8 cellular contexts compared by ENCODE assay signal in genomic region chr2:218648473-218649100, GRCh38. TPM values are rescaled to one million over a fixed set of nuclear protein-coding genes. Genes with fewer than 3 reads are reported as not detected.
DNase-seq lines count a peak whose midpoint lies in the region; ATAC-seq, FAIRE-seq and TF ChIP-seq lines count a peak whose summit lies in the region.

No MANE protein-coding gene starts in this region.

- H3K4me1 ChIP-seq in colonic mucosa, result no peaks in the 10 kb centered on the region
- H3K4me1 ChIP-seq in right lobe of liver, result peaks cover 0 to 19% (median 0%) of the 10 kb centered on the region in 4 donors

- no peak overlapping the region for H3K9ac ChIP-seq in colonic mucosa (ENCODE audit: low read depth in 2 of 2, low read length in 2 of 2)

- 27% methylated on average over 5 of the region's 14 CpGs for WGBS in right lobe of liver (ENCODE audit: insufficient coverage, low coverage, low lambda C conversion rate, missing lambda C conversion rate)

- peaks cover 99% of the 10 kb centered on the region for H3K36me3 Mint-ChIP-seq in stimulated activated effector memory CD8-positive, alpha-beta T cell treated with anti-CD3 and anti-CD28 coated beads, Interleukin-12 subunit alpha, Interleukin-12 subunit beta, amount 100 ng/mL, for 72 hours

- H3K4me1 Mint-ChIP-seq in stimulated activated effector memory CD8-positive, alpha-beta T cell treated with anti-CD3 and anti-CD28 coated beads, Interleukin-12 subunit alpha, Interleukin-12 subunit beta, amount 100 ng/mL, for 72 hours, result peaks cover 11% of the 10 kb centered on the region

- no peaks in the 10 kb centered on the region for H3K9me3 ChIP-seq in colonic mucosa
- no peaks in the 10 kb centered on the region for H3K9me3 ChIP-seq in right lobe of liver

- TF ChIP-seq CTCF in WI38 (IDR thresholded peaks at IDR 0.05; ENCODE audit: low read depth, low read length) (peak; percentile 84), colonic mucosa (IDR thresholded peaks at IDR 0.05) (peak; percentile 85), right lobe of liver (IDR thresholded peaks at IDR 0.05) (peak; percentile 75 to 89 (median 83))

- ATAC-seq in right lobe of liver (peak; percentile 82 to 85 (median 83)), HG03342 (IDR thresholded peaks at IDR 0.05; ENCODE audit: unreplicated experiment) (no peak)
- peak; percentile 74 for ATAC-seq in stimulated activated effector memory CD8-positive, alpha-beta T cell treated with anti-CD3 and anti-CD28 coated beads, Interleukin-12 subunit alpha, Interleukin-12 subunit beta, amount 100 ng/mL, for 72 hours

- H3K27ac Mint-ChIP-seq in stimulated activated effector memory CD8-positive, alpha-beta T cell treated with anti-CD3 and anti-CD28 coated beads, Interleukin-12 subunit alpha, Interleukin-12 subunit beta, amount 100 ng/mL, for 72 hours, result peak overlapping the region; percentile 38

- H3K27me3 ChIP-seq in colonic mucosa, result no peaks in the 10 kb centered on the region
- H3K27me3 ChIP-seq in right lobe of liver, result no peaks in the 10 kb centered on the region

- peak; percentile 98 for FAIRE-seq in GM12891 (lab: Jason Lieb, UNC)

- DNase-seq in AG08395 (ENCODE audit: low spot score) (peak; percentile 79), GM12891 (ENCODE audit: insufficient read length, low spot score) (peak; percentile 45), NCI-H1417 treated with DMSO at 0.1 percent for 48 hours (lab: John Stamatoyannopoulos, UW) (peak; percentile 9), colonic mucosa (peak; percentile 53), right lobe of liver (peak; percentile 48 to 64 (median 59))
- DNase-seq in stimulated activated effector memory CD8-positive, alpha-beta T cell treated with anti-CD3 and anti-CD28 coated beads, Interleukin-12 subunit alpha, Interleukin-12 subunit beta, amount 100 ng/mL, for 72 hours (ENCODE audit: low spot score in 2 of 2), result peak in 1 of 2 donors; percentile 66

- intact Hi-C loops in colonic mucosa (cut with DNase I) (loop anchor here (10.0 kb wide), 1 partner anchor 244 kb away; no protein-coding TSS in a partner anchor), right lobe of liver (cut with DNase I) (loop anchor here in 1 of 2 donors (10.0 kb wide), 1 partner anchor 54 kb away; no protein-coding TSS in a partner anchor)

- TF ChIP-seq POLR2A in GM12891 (IDR thresholded peaks at IDR 0.05; ENCODE audit: low read depth, low read length) (no peak), right lobe of liver (IDR thresholded peaks at IDR 0.05) (no peak)

- no peak overlapping the region for H3K27ac ChIP-seq in colonic mucosa
- no peak overlapping the region for H3K27ac ChIP-seq in right lobe of liver

- no peak overlapping the region for H3K4me3 Mint-ChIP-seq in stimulated activated effector memory CD8-positive, alpha-beta T cell treated with anti-CD3 and anti-CD28 coated beads, Interleukin-12 subunit alpha, Interleukin-12 subunit beta, amount 100 ng/mL, for 72 hours

- no peaks in the 10 kb centered on the region for H3K9me3 Mint-ChIP-seq in stimulated activated effector memory CD8-positive, alpha-beta T cell treated with anti-CD3 and anti-CD28 coated beads, Interleukin-12 subunit alpha, Interleukin-12 subunit beta, amount 100 ng/mL, for 72 hours

- H3K4me3 ChIP-seq in WI38 (ENCODE audit: low read depth, low read length) (no peak overlapping the region), colonic mucosa (no peak overlapping the region), right lobe of liver (no peak overlapping the region)

- H3K36me3 ChIP-seq in colonic mucosa, result peaks cover 30% of the 10 kb centered on the region
- peaks cover 5 to 68% (median 11%) of the 10 kb centered on the region in 4 donors for H3K36me3 ChIP-seq in right lobe of liver

TF ChIP-seq in GM12891, 5 proteins besides CTCF, POLR2A, EP300 and RAD21:
- no peak; the same call in 1 of the 2 replicates for TF ChIP-seq POU2F2 (IDR thresholded peaks at IDR 0.05; ENCODE audit: low read depth, low read length)
- no peak for TF ChIP-seq TAF1 (IDR thresholded peaks at IDR 0.05; ENCODE audit: low read depth, low read length)
- no peak for TF ChIP-seq SPI1 (IDR thresholded peaks at IDR 0.05; ENCODE audit: low read depth, low read length)
- TF ChIP-seq PAX5 (IDR thresholded peaks at IDR 0.05; ENCODE audit: insufficient read depth, low read length, severe bottlenecking), result no peak
- TF ChIP-seq POLR2AphosphoS5 (IDR thresholded peaks at IDR 0.05; ENCODE audit: low read depth, low read length), result no peak

RNA-seq across cellular contexts. Expression of gene ZNF142, which starts 10.8 kb away (rescaled TPM):
- 9.5 TPM for polyA plus RNA-seq in GM12891 (2012; ENCODE audit: low read depth, missing spikeins)
- 10 to 100 TPM; 14.8 to 25.3 TPM for total RNA-seq in colonic mucosa
- 10 to 100 TPM in 2 of 6 experiments, 1 to 10 TPM in 4; 7.1 to 12.5 (median 7.5) TPM for total RNA-seq in right lobe of liver

RNA-seq across cellular contexts. Expression of gene BCS1L, which starts 10.9 kb away (rescaled TPM):
- 45.6 TPM for polyA plus RNA-seq in GM12891 (2012; ENCODE audit: low read depth, missing spikeins)
- 10 to 100 TPM; 21.7 to 63.7 TPM for total RNA-seq in colonic mucosa
- total RNA-seq in right lobe of liver, result 10 to 100 TPM; 19.7 to 34.1 (median 28.0) TPM

RNA-seq across cellular contexts. Expression of gene RNF25, which starts 23.2 kb away (rescaled TPM):
- 18.4 TPM for polyA plus RNA-seq in GM12891 (2012; ENCODE audit: low read depth, missing spikeins)
- total RNA-seq in colonic mucosa (10 to 100 TPM; 12.6 to 20.7 TPM), right lobe of liver (10 to 100 TPM in 1 of 6 experiments, 1 to 10 TPM in 5; 7.7 to 11.1 (median 9.1) TPM)

RNA-seq across cellular contexts. Expression of gene STK36, which starts 23.3 kb away (rescaled TPM):
- 8.9 TPM for polyA plus RNA-seq in GM12891 (2012; ENCODE audit: low read depth, missing spikeins)
- total RNA-seq in colonic mucosa (10 to 100 TPM; 17.8 to 36.7 TPM), right lobe of liver (10 to 100 TPM in 5 of 6 experiments, 1 to 10 TPM in 1; 9.2 to 14.0 (median 12.7) TPM)

RNA-seq across cellular contexts. Expression of gene PLCD4, which starts 40.9 kb away (rescaled TPM):
- 0.60 TPM for polyA plus RNA-seq in GM12891 (2012; ENCODE audit: low read depth, missing spikeins)
- total RNA-seq in colonic mucosa (1 to 10 TPM in 1 of 2 donors, under 1 TPM in 1; 0.54 to 1.6 TPM), right lobe of liver (under 1 TPM; 0.31 to 0.95 (median 0.56) TPM)
